Comparison of ENCODE assay signal across 8 cellular contexts in genomic region chr19:12800873-12801465, GRCh38. TPM values are rescaled to one million over a fixed set of nuclear protein-coding genes. Genes with fewer than 3 reads are reported as not detected.
DNase-seq lines count a peak whose midpoint lies in the region; ATAC-seq, FAIRE-seq and TF ChIP-seq lines count a peak whose summit lies in the region.

No MANE protein-coding gene starts in this region.

- peak; percentile 23 for ATAC-seq in SK-N-SH treated with all-trans-retinoic acid at 6 μM for 48 hours
- ATAC-seq in naive B cell (ENCODE audit: low read depth in 2 of 2) = no peak
- no peak for ATAC-seq in GM21381 (IDR thresholded peaks at IDR 0.05; ENCODE audit: unreplicated experiment)

- H3K27ac Mint-ChIP-seq in naive B cell = peak overlapping the region in 2 of 6 donors; percentile 7 to 81

- FAIRE-seq in H1 (lab: Jason Lieb, UNC) = no peak

- H3K23ac ChIP-seq in H1 (ENCODE audit: insufficient read length) = no peak overlapping the region

- 0 out of 2 replicates have a peak overlapping the region, but pooled peaks have one; percentile 27 for H2BK12ac ChIP-seq in H1 (ENCODE audit: low read depth, low read length)

- H4K20me1 ChIP-seq in H1 (replicated peaks in 1 of 2; ENCODE audit: control insufficient read depth in 1 of 2, insufficient read depth in 2 of 2, low read length in 2 of 2) = peaks cover 0 to 6% of the 10 kb centered on the region in 2 experiments

- H3K79me1 ChIP-seq in H1 (ENCODE audit: low read depth, low read length) = peaks cover 7% of the 10 kb centered on the region

- in situ Hi-C loops in GM13977 (cut with MboI; ENCODE audit: low pct_unique_long_range_greater_than_20kb, low sequenced_read_pairs, unreplicated experiment) = no loop called here

- H2BK15ac ChIP-seq in H1 (ENCODE audit: low read length) = peak overlapping the region; percentile 61; the same call in 1 of the 2 replicates

- no peaks in the 10 kb centered on the region for H3K36me3 Mint-ChIP-seq in naive B cell

- peaks cover 0 to 7% (median 0%) of the 10 kb centered on the region in 3 donors for H3K27me3 Mint-ChIP-seq in naive B cell

- no peak overlapping the region for H2BK20ac ChIP-seq in H1 (ENCODE audit: low read length)

- TF ChIP-seq POLR2A in H1 (IDR thresholded peaks at IDR 0.05; ENCODE audit: control extremely low read depth in 1 of 2, low read depth in 2 of 2, low read length in 2 of 2) = no peak

- H3K27ac ChIP-seq in H1 (ENCODE audit: low read depth, low read length) = no peak overlapping the region; the same call in 1 of the 2 replicates

- H2BK120ac ChIP-seq in H1 (replicated peaks; ENCODE audit: low read depth, low read length) = no peak overlapping the region

- no peak overlapping the region for H4K5ac ChIP-seq in H1 (ENCODE audit: insufficient read length, low read depth, low read length)

- peak overlapping the region; percentile 20 for H3K56ac ChIP-seq in H1 (replicated peaks; ENCODE audit: insufficient read length, low read depth, low read length)

- peaks cover 22 to 34% (median 24%) of the 10 kb centered on the region in 3 donors for H3K4me1 Mint-ChIP-seq in naive B cell

- H3K9me3 Mint-ChIP-seq in naive B cell = no peaks in the 10 kb centered on the region

- CTCF ChIA-PET in H1 (lab: Charles Lee; ENCODE audit: partially characterized antibody) = interaction anchor here (0.8 to 17.9 kb wide), 8 partner anchors 12 to 164 kb away, joined by 3 to 288 read pairs (median 6); no protein-coding TSS in a partner anchor

- POLR2A ChIA-PET in H1 (lab: Charles Lee; ENCODE audit: partially characterized antibody) = interaction anchor here (0.8 to 15.2 kb wide), 10 partner anchors 9 to 105 kb away, joined by 3 to 317 read pairs (median 4); partner anchors contain the start of genes FBXW9, HOOK2, JUNB and TRIR

- peak overlapping the region; percentile 88; the same call in 1 of the 2 replicates for H3K18ac ChIP-seq in H1 (ENCODE audit: extremely low read depth, low read length)

- peaks cover 14% of the 10 kb centered on the region; the same call in 1 of the 2 replicates for H3K23me2 ChIP-seq in H1 (ENCODE audit: low read depth, low read length)

- peak overlapping the region; percentile 82 for H2BK5ac ChIP-seq in H1 (ENCODE audit: low read depth, low read length)

- WGBS in H1 (ENCODE audit: extremely low coverage in 1 of 2, insufficient coverage in 1 of 2, insufficient read length in 1 of 2, insufficient replicate concordance in 2 of 2, low coverage in 1 of 2, low lambda C conversion rate in 2 of 2, missing lambda C conversion rate in 1 of 2), 2 experiments = 11% methylated on average over 38 of the region's 38 CpGs; no CpG with 5 or more reads in 1 of the 2 experiments

- H2AK5ac ChIP-seq in H1 (ENCODE audit: low read depth, low read length) = peak overlapping the region; percentile 45; the same call in 1 of the 2 replicates

- H3K4me3 Mint-ChIP-seq in naive B cell = peak overlapping the region; percentile 79 to 94 (median 89)

- H4K91ac ChIP-seq in H1 (replicated peaks; ENCODE audit: insufficient read length, low read length) = peak overlapping the region; percentile 95

- peaks cover 0 to 4% (median under 1%) of the 10 kb centered on the region in 4 experiments; a peak in 2 of 7 replicates for H3K27me3 ChIP-seq in H1 (replicated peaks in 1 of 4; ENCODE audit: control insufficient read depth in 3 of 4, extremely low read depth in 1 of 4, insufficient read depth in 3 of 4, low read length in 3 of 4)

- peak overlapping the region; percentile 94; the same call in 1 of the 2 replicates for H4K8ac ChIP-seq in H1 (ENCODE audit: extremely low read depth, insufficient read depth, low read length)

- peak overlapping the region; percentile 40 for H3K4ac ChIP-seq in H1 (replicated peaks; ENCODE audit: insufficient read length, low read depth, low read length)

- no peaks in the 10 kb centered on the region for H3K9me3 ChIP-seq in H1 (ENCODE audit: insufficient read depth in 2 of 2, low read depth in 1 of 2, low read length in 1 of 2)

- peak overlapping the region; percentile 85 to 98 (median 97) for H3K4me3 ChIP-seq in H1 (ENCODE audit: extremely low read depth in 1 of 4, insufficient read depth in 2 of 4, low read depth in 3 of 4, low read length in 4 of 4)

- peak overlapping the region; percentile 67 to 84 (median 81); a peak in 6 of 7 replicates for H3K9ac ChIP-seq in H1 (replicated peaks in 1 of 4; ENCODE audit: extremely low read depth in 1 of 4, low read depth in 3 of 4, low read length in 3 of 4)

- no peak for TF ChIP-seq EP300 in H1 (IDR thresholded peaks at IDR 0.05; ENCODE audit: borderline replicate concordance in 1 of 2, low read depth in 2 of 2, low read length in 2 of 2)

- TF ChIP-seq RAD21 in H1 (IDR thresholded peaks at IDR 0.05 in 1 of 2, conservative IDR thresholded peaks at IDR 0.05 in 1 of 2; ENCODE audit: low read depth in 2 of 2, low read length in 2 of 2) = no peak

- H3K36me3 ChIP-seq in H1 (ENCODE audit: control insufficient read depth in 2 of 4, insufficient read depth in 4 of 4, low read length in 3 of 4) = peaks cover 8 to 19% (median 14%) of the 10 kb centered on the region in 4 experiments; a peak in 7 of 8 replicates

- DNase-seq in GM13977 (ENCODE audit: low spot score) = peak; percentile 15
- no peak for DNase-seq in H1 (ENCODE audit: low read depth in 1 of 2, low spot score in 2 of 2)
- DNase-seq in naive B cell = no peak
- no peak for DNase-seq in NCI-H510A treated with DMSO at 0.1 percent for 48 hours (lab: John Stamatoyannopoulos, UW)
- DNase-seq in NOMO-1 (lab: John Stamatoyannopoulos, UW; ENCODE audit: unreplicated experiment in 2 of 2) = no peak
- no peak for DNase-seq in OCI-M2 (lab: John Stamatoyannopoulos, UW; ENCODE audit: unreplicated experiment)

- H3K4me2 ChIP-seq in H1 (ENCODE audit: insufficient read depth in 1 of 2, low read depth in 2 of 2, low read length in 2 of 2) = peak overlapping the region; percentile 91 to 92

- H3K4me1 ChIP-seq in H1 (replicated peaks in 1 of 4; ENCODE audit: control insufficient read depth in 3 of 4, insufficient read depth in 4 of 4, low read length in 3 of 4) = peaks cover 2 to 20% (median 11%) of the 10 kb centered on the region in 4 experiments; a peak in 6 of 7 replicates

- no peak for TF ChIP-seq CTCF in GM13977 (IDR thresholded peaks at IDR 0.05; ENCODE audit: extremely low read depth, insufficient read depth, missing control alignments)
- no peak for TF ChIP-seq CTCF in H1 (IDR thresholded peaks at IDR 0.05; ENCODE audit: control extremely low read depth in 1 of 3, insufficient read depth in 1 of 3, low read depth in 1 of 3, low read length in 3 of 3)

- no peak overlapping the region for H2AFZ ChIP-seq in H1 (ENCODE audit: low read length)

- no peak overlapping the region for H3K14ac ChIP-seq in H1 (ENCODE audit: insufficient read length)

- H3K79me2 ChIP-seq in H1 (ENCODE audit: control insufficient read depth in 1 of 2, insufficient read depth in 2 of 2, low read length in 2 of 2) = peaks cover 0 to 12% of the 10 kb centered on the region in 2 experiments; a peak in 2 of 4 replicates

RNA-seq across cellular contexts. Expression of gene PRDX2, which starts 0.6 kb away (rescaled TPM):
- 380 and 404 TPM in 2 replicates for total RNA-seq in H1 (2021; fragmentation: NEBNext Ultra II Directional; extraction: Animal tissue kit (Norgen Biotek cat#: 25700))
- polyA plus RNA-seq in H1 (2011; rRNA removed) = 748 and 904 TPM in 2 replicates
- polyA plus RNA-seq in H1 (2011; cell fraction: cytosol; rRNA removed) = 586 TPM
- polyA plus RNA-seq in H1 (2011; cell fraction: nucleus; rRNA removed) = 569 TPM
- polyA plus RNA-seq in H1 (2012, experiment 1 of 2) = 543 to 655 TPM (median 640 TPM) in 4 replicates
- polyA plus RNA-seq in H1 (2012, experiment 2 of 2) = 855 TPM
- polyA plus RNA-seq in H1 (2013, experiment 1 of 2) = 237 TPM
- polyA plus RNA-seq in H1 (2013, experiment 2 of 2) = 231 TPM
- 210 and 286 TPM in 2 replicates for polyA minus RNA-seq in H1 (2011; rRNA and poly(A)+ RNA removed)
- polyA minus RNA-seq in H1 (2011; cell fraction: cytosol; rRNA and poly(A)+ RNA removed) = 286 TPM
- polyA minus RNA-seq in H1 (2011; cell fraction: nucleus; rRNA and poly(A)+ RNA removed) = 120 TPM
- 100 to 1,000 TPM in 5 of 6 donors, 10 to 100 TPM in 1; 96.8 to 203 (median 126) TPM for polyA plus RNA-seq in naive B cell (ENCODE audit: low read depth in 6 of 6)

RNA-seq across cellular contexts. Expression of gene THSD8, which starts 0.9 kb away (rescaled TPM):
- 41.3 and 42.3 TPM in 2 replicates for total RNA-seq in H1 (2021; fragmentation: NEBNext Ultra II Directional; extraction: Animal tissue kit (Norgen Biotek cat#: 25700))
- 3.4 and 8.2 TPM in 2 replicates for polyA plus RNA-seq in H1 (2011; rRNA removed)
- 0.57 TPM for polyA plus RNA-seq in H1 (2011; cell fraction: cytosol; rRNA removed)
- 0.21 TPM for polyA plus RNA-seq in H1 (2011; cell fraction: nucleus; rRNA removed)
- polyA plus RNA-seq in H1 (2012, experiment 1 of 2) = 9.7 to 60.5 TPM (median 32.8 TPM) in 4 replicates
- 11.1 TPM for polyA plus RNA-seq in H1 (2012, experiment 2 of 2)
- polyA plus RNA-seq in H1 (2013, experiment 1 of 2) = 20.3 TPM
- 24.5 TPM for polyA plus RNA-seq in H1 (2013, experiment 2 of 2)
- polyA minus RNA-seq in H1 (2011; rRNA and poly(A)+ RNA removed) = 4.4 and 10.5 TPM in 2 replicates
- polyA minus RNA-seq in H1 (2011; cell fraction: cytosol; rRNA and poly(A)+ RNA removed) = not detected
- not detected for polyA minus RNA-seq in H1 (2011; cell fraction: nucleus; rRNA and poly(A)+ RNA removed)
- 1 to 10 TPM in 5 of 6 donors, not detected in 1; 2.0 to 6.6 (median 5.2) TPM for polyA plus RNA-seq in naive B cell (ENCODE audit: low read depth in 6 of 6)

RNA-seq across cellular contexts. Expression of gene RNASEH2A, which starts 5.4 kb away (rescaled TPM):
- 67.5 and 67.9 TPM in 2 replicates for total RNA-seq in H1 (2021; fragmentation: NEBNext Ultra II Directional; extraction: Animal tissue kit (Norgen Biotek cat#: 25700))
- polyA plus RNA-seq in H1 (2011; rRNA removed) (120 and 141 TPM in 2 replicates), naive B cell (ENCODE audit: low read depth in 6 of 6) (10 to 100 TPM; 19.7 to 30.9 (median 25.1) TPM)
- polyA plus RNA-seq in H1 (2011; cell fraction: cytosol; rRNA removed) = 161 TPM
- 134 TPM for polyA plus RNA-seq in H1 (2011; cell fraction: nucleus; rRNA removed)
- 81.7 to 123 TPM (median 102 TPM) in 4 replicates for polyA plus RNA-seq in H1 (2012, experiment 1 of 2)
- 95.9 TPM for polyA plus RNA-seq in H1 (2012, experiment 2 of 2)
- 35.1 TPM for polyA plus RNA-seq in H1 (2013, experiment 1 of 2)
- polyA plus RNA-seq in H1 (2013, experiment 2 of 2) = 33.3 TPM
- 103 and 105 TPM in 2 replicates for polyA minus RNA-seq in H1 (2011; rRNA and poly(A)+ RNA removed)
- polyA minus RNA-seq in H1 (2011; cell fraction: cytosol; rRNA and poly(A)+ RNA removed) = 52.5 TPM
- polyA minus RNA-seq in H1 (2011; cell fraction: nucleus; rRNA and poly(A)+ RNA removed) = 32.0 TPM

RNA-seq across cellular contexts. Expression of gene JUNB, which starts 9.7 kb away (rescaled TPM):
- 7.4 and 8.6 TPM in 2 replicates for total RNA-seq in H1 (2021; fragmentation: NEBNext Ultra II Directional; extraction: Animal tissue kit (Norgen Biotek cat#: 25700))
- polyA plus RNA-seq in H1 (2011; rRNA removed) (10.0 and 14.1 TPM in 2 replicates), naive B cell (ENCODE audit: low read depth in 6 of 6) (1,000 to 10,000 TPM in 5 of 6 donors, 100 to 1,000 TPM in 1; 777 to 2,686 (median 1,649) TPM)
- 9.2 TPM for polyA plus RNA-seq in H1 (2011; cell fraction: cytosol; rRNA removed)
- polyA plus RNA-seq in H1 (2011; cell fraction: nucleus; rRNA removed) = 12.1 TPM
- polyA plus RNA-seq in H1 (2012, experiment 1 of 2) = 4.8 to 7.1 TPM (median 5.6 TPM) in 4 replicates
- 5.9 TPM for polyA plus RNA-seq in H1 (2012, experiment 2 of 2)
- 6.9 TPM for polyA plus RNA-seq in H1 (2013, experiment 1 of 2)
- 6.5 TPM for polyA plus RNA-seq in H1 (2013, experiment 2 of 2)
- 1.8 TPM in 2 replicates for polyA minus RNA-seq in H1 (2011; rRNA and poly(A)+ RNA removed)
- polyA minus RNA-seq in H1 (2011; cell fraction: cytosol; rRNA and poly(A)+ RNA removed) = 8.7 TPM
- polyA minus RNA-seq in H1 (2011; cell fraction: nucleus; rRNA and poly(A)+ RNA removed) = 21.3 TPM

RNA-seq across cellular contexts. Expression of gene HOOK2, which starts 25.6 kb away (rescaled TPM):
- 59.3 and 63.2 TPM in 2 replicates for total RNA-seq in H1 (2021; fragmentation: NEBNext Ultra II Directional; extraction: Animal tissue kit (Norgen Biotek cat#: 25700))
- polyA plus RNA-seq in H1 (2011; rRNA removed) = 23.8 and 39.2 TPM in 2 replicates
- polyA plus RNA-seq in H1 (2011; cell fraction: cytosol; rRNA removed) = 52.1 TPM
- 124 TPM for polyA plus RNA-seq in H1 (2011; cell fraction: nucleus; rRNA removed)
- 72.5 to 107 TPM (median 96.5 TPM) in 4 replicates for polyA plus RNA-seq in H1 (2012, experiment 1 of 2)
- 35.9 TPM for polyA plus RNA-seq in H1 (2012, experiment 2 of 2)
- polyA plus RNA-seq in H1 (2013, experiment 1 of 2) = 47.5 TPM
- polyA plus RNA-seq in H1 (2013, experiment 2 of 2) = 40.1 TPM
- 25.1 and 27.9 TPM in 2 replicates for polyA minus RNA-seq in H1 (2011; rRNA and poly(A)+ RNA removed)
- polyA minus RNA-seq in H1 (2011; cell fraction: cytosol; rRNA and poly(A)+ RNA removed) = 17.9 TPM
- 50.3 TPM for polyA minus RNA-seq in H1 (2011; cell fraction: nucleus; rRNA and poly(A)+ RNA removed)
- 1 to 10 TPM; 1.1 to 7.1 (median 3.3) TPM for polyA plus RNA-seq in naive B cell (ENCODE audit: low read depth in 6 of 6)
